8 cellular contexts compared by ENCODE assay signal in genomic region chr7:112939589-112940313, GRCh38.
DNase-seq lines count a peak whose midpoint lies in the region; ATAC-seq and TF ChIP-seq lines count a peak whose summit lies in the region.

No MANE protein-coding gene starts in this region.

- no TSS peak for BruUV-seq in Calu3 (replicated peaks; lab: Mats Ljungman, UMichigan)

- peak; percentile 98 for DNase-seq in Calu3
- peak; percentile 99 for DNase-seq in NT2/D1 (ENCODE audit: low read depth, low spot score)
- peak; percentile 99 for DNase-seq in activated CD8-positive, alpha-beta memory T cell treated with anti-CD3 and anti-CD28 coated beads, Interleukin-2, amount 50 U/mL, for 24 hours (ENCODE audit: extremely low read depth)
- peak; percentile 100 for DNase-seq in endodermal cell
- peak; percentile 100 for DNase-seq in mesendoderm
- DNase-seq in stimulated activated CD8-positive, alpha-beta memory T cell treated with anti-CD3 and anti-CD28 coated beads, Interleukin-12 subunit alpha, Interleukin-12 subunit beta, amount 100 ng/mL, for 4 hours (ENCODE audit: low read depth), result peak; percentile 99

- H3K27me3 Mint-ChIP-seq in Calu3 (ENCODE audit: unreplicated experiment), result no peaks in the 10 kb centered on the region
- peaks cover 3% of the 10 kb centered on the region for H3K27me3 Mint-ChIP-seq in endodermal cell (ENCODE audit: insufficient read depth)

- peak overlapping the region; percentile 84 for H3K9ac ChIP-seq in HUES48 (ENCODE audit: low read depth, low read length)
- peak overlapping the region; percentile 81 for H3K9ac ChIP-seq in NT2/D1 (ENCODE audit: insufficient read length, low read depth)
- H3K9ac ChIP-seq in endodermal cell (ENCODE audit: extremely low read depth, low read length, poor library complexity, severe bottlenecking), result peak overlapping the region; percentile 68
- peak overlapping the region; percentile 87 for H3K9ac ChIP-seq in mesendoderm (ENCODE audit: low read length)

- CTCF ChIA-PET in Calu3 (lab: Charles Lee), result interaction anchor here (0.6 to 1.0 kb wide), 2 partner anchors 9 to 123 kb away, joined by 3 to 12 read pairs; no protein-coding TSS in a partner anchor

- no peaks in the 10 kb centered on the region for H3K36me3 ChIP-seq in HUES48 (ENCODE audit: control insufficient read depth, insufficient read depth, low read length)
- H3K36me3 ChIP-seq in NT2/D1 (ENCODE audit: insufficient read depth, insufficient read length, low read length), result no peaks in the 10 kb centered on the region
- peaks cover 5% of the 10 kb centered on the region for H3K36me3 ChIP-seq in endodermal cell (ENCODE audit: control insufficient read depth, insufficient read depth, low read length)
- no peaks in the 10 kb centered on the region for H3K36me3 ChIP-seq in mesendoderm (ENCODE audit: control insufficient read depth, insufficient read depth, low read length)

- no peak overlapping the region for H3K4ac ChIP-seq in mesendoderm (ENCODE audit: low read depth, low read length)

- H2BK15ac ChIP-seq in mesendoderm (replicated peaks; ENCODE audit: low read depth), result no peak overlapping the region

- H2BK5ac ChIP-seq in mesendoderm (ENCODE audit: low read length), result peak overlapping the region; percentile 74

- WGBS in endodermal cell (ENCODE audit: insufficient coverage in 1 of 2, insufficient read length in 1 of 2), 2 experiments, result 0 to 1% methylated on average over 20 to 53 of the region's 53 CpGs
- WGBS in mesendoderm (ENCODE audit: extremely low coverage, insufficient coverage, low lambda C conversion rate), result no CpG with 5 or more reads among the region's 53 CpGs

- intact Hi-C loops in Calu3 (cut with micrococcal nuclease; ENCODE audit: unreplicated experiment), result loop anchor here (10.0 kb wide), 1 partner anchor 175 kb away; the partner anchor contains the start of gene SMIM30

- no peaks in the 10 kb centered on the region for H3K9me3 Mint-ChIP-seq in Calu3 (ENCODE audit: low read depth, unreplicated experiment)
- H3K9me3 Mint-ChIP-seq in endodermal cell, result no peaks in the 10 kb centered on the region

- no peak overlapping the region for H3K23ac ChIP-seq in mesendoderm (ENCODE audit: low read length)

- peak overlapping the region; percentile 74 for H3K4me2 ChIP-seq in mesendoderm (ENCODE audit: low read length)

- H3K27ac ChIP-seq in HUES48 (ENCODE audit: low read depth, low read length) (peak overlapping the region; percentile 90), endodermal cell (ENCODE audit: low read depth, low read length) (peak overlapping the region; percentile 85), mesendoderm (ENCODE audit: low read depth, low read length) (peak overlapping the region; percentile 61)

- peaks cover 3% of the 10 kb centered on the region for H3K79me2 ChIP-seq in mesendoderm (ENCODE audit: control insufficient read depth, insufficient read depth, low read length)

- peaks cover 17% of the 10 kb centered on the region for H3K4me1 Mint-ChIP-seq in Calu3 (ENCODE audit: low read depth, unreplicated experiment)
- H3K4me1 Mint-ChIP-seq in endodermal cell, result peaks cover 11% of the 10 kb centered on the region

- ATAC-seq in GM21423 (IDR thresholded peaks at IDR 0.05; ENCODE audit: unreplicated experiment), result peak; percentile 97

- H2BK120ac ChIP-seq in mesendoderm (ENCODE audit: low read depth, low read length), result no peak overlapping the region

- no peak overlapping the region for H4K8ac ChIP-seq in mesendoderm (ENCODE audit: low read depth, low read length)

- H3K56ac ChIP-seq in mesendoderm (ENCODE audit: low read length), result peak overlapping the region; percentile 93

- peak overlapping the region; percentile 53 for H3K18ac ChIP-seq in mesendoderm (ENCODE audit: low read length)

- no peak overlapping the region for H2AK5ac ChIP-seq in mesendoderm (ENCODE audit: low read length)

- no peak overlapping the region for H4K5ac ChIP-seq in mesendoderm (ENCODE audit: low read length)

- peak overlapping the region; percentile 84 for H3K27ac Mint-ChIP-seq in Calu3 (ENCODE audit: unreplicated experiment)
- H3K27ac Mint-ChIP-seq in endodermal cell, result peak overlapping the region; percentile 98

- H3K79me1 ChIP-seq in mesendoderm (ENCODE audit: low read length), result peaks cover 3% of the 10 kb centered on the region

- peaks cover 21% of the 10 kb centered on the region for H3K36me3 Mint-ChIP-seq in Calu3 (ENCODE audit: insufficient read depth, unreplicated experiment)
- H3K36me3 Mint-ChIP-seq in endodermal cell (ENCODE audit: low read depth), result peaks cover 6% of the 10 kb centered on the region

- H3K27me3 ChIP-seq in HUES48 (ENCODE audit: control insufficient read depth, insufficient read depth, low read length), result no peaks in the 10 kb centered on the region
- H3K27me3 ChIP-seq in NT2/D1 (ENCODE audit: insufficient read depth, insufficient read length), result no peaks in the 10 kb centered on the region
- peaks cover 8% of the 10 kb centered on the region for H3K27me3 ChIP-seq in endodermal cell (ENCODE audit: control insufficient read depth, insufficient read depth, low read length, poor library complexity, severe bottlenecking)
- no peaks in the 10 kb centered on the region for H3K27me3 ChIP-seq in mesendoderm (ENCODE audit: insufficient read depth, low read length, poor library complexity)

- H3K4me3 Mint-ChIP-seq in Calu3 (ENCODE audit: low read depth, unreplicated experiment) (peak overlapping the region; percentile 94), endodermal cell (peak overlapping the region; percentile 73)

- H3K9me3 ChIP-seq in HUES48 (ENCODE audit: control insufficient read depth, insufficient read depth, low read length) (no peaks in the 10 kb centered on the region), NT2/D1 (ENCODE audit: insufficient read depth, low read length) (no peaks in the 10 kb centered on the region), endodermal cell (ENCODE audit: control insufficient read depth, low read length) (no peaks in the 10 kb centered on the region)

- H3K4me3 ChIP-seq in HUES48 (ENCODE audit: low read depth, low read length) (peak overlapping the region; percentile 82), NT2/D1 (ENCODE audit: insufficient read length, low read depth) (peak overlapping the region; percentile 89), endodermal cell (ENCODE audit: low read length) (peak overlapping the region; percentile 92), mesendoderm (ENCODE audit: low read length) (peak overlapping the region; percentile 82)

- TF ChIP-seq CTCF in Calu3 (IDR thresholded peaks at IDR 0.05; ENCODE audit: unreplicated experiment) (no peak), endodermal cell (conservative IDR thresholded peaks at IDR 0.05) (no peak)

- H3K4me1 ChIP-seq in HUES48 (ENCODE audit: control insufficient read depth, insufficient read depth, low read length), result peaks cover 11% of the 10 kb centered on the region
- no peaks in the 10 kb centered on the region for H3K4me1 ChIP-seq in NT2/D1 (ENCODE audit: insufficient read depth, insufficient read length)
- peaks cover 10% of the 10 kb centered on the region for H3K4me1 ChIP-seq in endodermal cell (ENCODE audit: control insufficient read depth, insufficient read depth, low read length)
- H3K4me1 ChIP-seq in mesendoderm (ENCODE audit: control insufficient read depth, low read depth, low read length), result peaks cover 3% of the 10 kb centered on the region

Comparison
In these comparisons a context has a peak if more than half of its experiments do, and no peak if none do; other contexts are left out.
1. Peak in every context shown above with its lines: DNase-seq, ATAC-seq, H3K4me3 ChIP-seq and H3K27ac ChIP-seq.